ENCODE assay signal across 8 cellular contexts in genomic region chr18:28177828-28178635, GRCh38. TPM values are rescaled to one million over a fixed set of nuclear protein-coding genes. Genes with fewer than 3 reads are reported as not detected.
DNase-seq lines count a peak whose midpoint lies in the region; ATAC-seq and TF ChIP-seq lines count a peak whose summit lies in the region.

No MANE protein-coding gene starts in this region.

- H3K27me3 ChIP-seq in adrenal gland, result no peaks in the 10 kb centered on the region

- WGBS in adrenal gland, 4 donors, result 1 to 2% (median 1%) methylated on average over 18 to 83 of the region's 83 CpGs

- peak overlapping the region; percentile 64 to 92 (median 83) for H3K27ac ChIP-seq in adrenal gland

- H3K9me3 ChIP-seq in adrenal gland (replicated peaks in 1 of 3), result no peaks in the 10 kb centered on the region

- TF ChIP-seq CTCF in adrenal gland (IDR thresholded peaks at IDR 0.05), result peak in 3 of 6 experiments; percentile 14 to 25 (median 17)

- H3K4me1 ChIP-seq in adrenal gland (replicated peaks in 1 of 2), result peaks cover 3 to 9% of the 10 kb centered on the region in 2 donors

- no peak for ATAC-seq in HG03457 (IDR thresholded peaks at IDR 0.05; ENCODE audit: unreplicated experiment)

- H3K36me3 ChIP-seq in adrenal gland (replicated peaks in 1 of 2), result no peaks in the 10 kb centered on the region

- intact Hi-C loops in adrenal gland (cut with DNase I), result loop anchor here (10.0 kb wide), 1 partner anchor 173 kb away; no protein-coding TSS in a partner anchor

- TF ChIP-seq POLR2A in adrenal gland (IDR thresholded peaks at IDR 0.05), result peak; percentile 45 to 49

- peak; percentile 13 for DNase-seq in stimulated activated CD4-positive, alpha-beta T cell treated with anti-CD3 and anti-CD28 coated beads, Interleukin-15, amount 100 ng/mL, for 24 hours
- no peak for DNase-seq in stimulated activated CD4-positive, alpha-beta T cell treated with anti-CD3 and anti-CD28 coated beads, Interleukin-1b, Interleukin-23, amount 100 ng/mL, for 48 hours
- peak; percentile 54 for DNase-seq in NCI-H2107 (lab: John Stamatoyannopoulos, UW)
- peak; percentile 78 to 86 (median 81) for DNase-seq in adrenal gland
- peak; percentile 81 for DNase-seq in hepatic stellate cell (ENCODE audit: low spot score)
- peak; percentile 76 for DNase-seq in putamen (ENCODE audit: low spot score)
- DNase-seq in GF-D8 (lab: John Stamatoyannopoulos, UW), result no peak

- peak overlapping the region in 3 of 4 donors; percentile 47 to 89 (median 48) for H3K4me3 ChIP-seq in adrenal gland

RNA-seq across cellular contexts. Expression of gene CDH2, which starts 1.1 kb away (rescaled TPM):
- 100 to 1,000 TPM; 106 to 305 (median 143) TPM for total RNA-seq in adrenal gland
- 100 to 1,000 TPM in 1 of 3 donors, 10 to 100 TPM in 2; 13.9 to 166 (median 15.4) TPM for polyA plus RNA-seq in adrenal gland

Comparison
In these comparisons a context has a peak if more than half of its experiments do, and no peak if none do; other contexts are left out.
1. DNase-seq: peak in stimulated activated CD4-positive, alpha-beta T cell treated with anti-CD3 and anti-CD28 coated beads, Interleukin-15, amount 100 ng/mL, for 24 hours (single experiment), NCI-H2107 (single experiment), adrenal gland (7 of 7), hepatic stellate cell (single experiment) and putamen (single experiment); none in stimulated activated CD4-positive, alpha-beta T cell treated with anti-CD3 and anti-CD28 coated beads, Interleukin-1b, Interleukin-23, amount 100 ng/mL, for 48 hours (single experiment) and GF-D8 (single experiment).